Comparison of ENCODE assay signal across 1 cellular context in the genomic region with DNA sequence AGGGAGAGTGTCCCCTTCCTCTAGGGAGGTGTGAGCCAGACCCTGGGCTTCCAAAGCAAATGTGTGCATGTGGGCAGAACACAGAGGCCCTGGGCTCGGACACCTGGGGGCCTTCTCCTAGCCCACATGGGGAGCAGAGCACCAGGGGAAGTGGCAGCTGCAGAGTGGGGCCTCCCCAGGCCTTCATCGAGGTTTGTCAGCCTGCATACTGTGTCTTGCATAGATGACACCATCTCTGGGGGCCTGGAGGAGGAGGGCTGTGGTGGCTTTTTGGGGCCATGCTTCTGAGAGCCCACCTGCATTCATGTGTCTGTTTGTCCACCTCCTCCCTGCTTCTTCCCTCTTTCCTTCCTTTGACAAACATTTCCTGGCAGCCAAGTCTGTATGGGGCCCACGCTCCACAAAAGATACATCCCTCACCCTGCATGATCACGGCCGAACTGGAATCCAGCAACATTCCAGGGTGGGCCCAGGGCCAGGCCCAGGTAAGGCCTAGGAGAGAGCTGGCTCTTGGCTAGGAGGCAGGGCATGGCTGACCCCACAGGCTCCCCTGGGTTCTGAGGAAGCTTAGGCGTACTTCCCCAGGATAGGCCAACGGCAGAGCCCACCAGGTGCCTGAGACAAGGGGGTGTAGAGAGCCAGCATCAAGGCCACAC.
TF ChIP-seq lines count a peak whose summit lies in the region.

No MANE protein-coding gene starts in this region.

TF ChIP-seq in GM12878, 131 proteins besides CTCF, POLR2A, EP300 and RAD21 (continued from another document):
- TF ChIP-seq ATF3 (IDR thresholded peaks at IDR 0.05; ENCODE audit: borderline replicate concordance, extremely low read depth, low read depth, low read length) (no peak), TCF12 (IDR thresholded peaks at IDR 0.05; ENCODE audit: low read depth, low read length) (0 out of 2 replicates have a peak, but pooled peaks have one; percentile 20), MYB (IDR thresholded peaks at IDR 0.05; ENCODE audit: borderline replicate concordance, low read depth, low read length) (no peak), YY1 (IDR thresholded peaks at IDR 0.05; ENCODE audit: low read depth, low read length) (no peak)
- TF ChIP-seq, protein P1, sequence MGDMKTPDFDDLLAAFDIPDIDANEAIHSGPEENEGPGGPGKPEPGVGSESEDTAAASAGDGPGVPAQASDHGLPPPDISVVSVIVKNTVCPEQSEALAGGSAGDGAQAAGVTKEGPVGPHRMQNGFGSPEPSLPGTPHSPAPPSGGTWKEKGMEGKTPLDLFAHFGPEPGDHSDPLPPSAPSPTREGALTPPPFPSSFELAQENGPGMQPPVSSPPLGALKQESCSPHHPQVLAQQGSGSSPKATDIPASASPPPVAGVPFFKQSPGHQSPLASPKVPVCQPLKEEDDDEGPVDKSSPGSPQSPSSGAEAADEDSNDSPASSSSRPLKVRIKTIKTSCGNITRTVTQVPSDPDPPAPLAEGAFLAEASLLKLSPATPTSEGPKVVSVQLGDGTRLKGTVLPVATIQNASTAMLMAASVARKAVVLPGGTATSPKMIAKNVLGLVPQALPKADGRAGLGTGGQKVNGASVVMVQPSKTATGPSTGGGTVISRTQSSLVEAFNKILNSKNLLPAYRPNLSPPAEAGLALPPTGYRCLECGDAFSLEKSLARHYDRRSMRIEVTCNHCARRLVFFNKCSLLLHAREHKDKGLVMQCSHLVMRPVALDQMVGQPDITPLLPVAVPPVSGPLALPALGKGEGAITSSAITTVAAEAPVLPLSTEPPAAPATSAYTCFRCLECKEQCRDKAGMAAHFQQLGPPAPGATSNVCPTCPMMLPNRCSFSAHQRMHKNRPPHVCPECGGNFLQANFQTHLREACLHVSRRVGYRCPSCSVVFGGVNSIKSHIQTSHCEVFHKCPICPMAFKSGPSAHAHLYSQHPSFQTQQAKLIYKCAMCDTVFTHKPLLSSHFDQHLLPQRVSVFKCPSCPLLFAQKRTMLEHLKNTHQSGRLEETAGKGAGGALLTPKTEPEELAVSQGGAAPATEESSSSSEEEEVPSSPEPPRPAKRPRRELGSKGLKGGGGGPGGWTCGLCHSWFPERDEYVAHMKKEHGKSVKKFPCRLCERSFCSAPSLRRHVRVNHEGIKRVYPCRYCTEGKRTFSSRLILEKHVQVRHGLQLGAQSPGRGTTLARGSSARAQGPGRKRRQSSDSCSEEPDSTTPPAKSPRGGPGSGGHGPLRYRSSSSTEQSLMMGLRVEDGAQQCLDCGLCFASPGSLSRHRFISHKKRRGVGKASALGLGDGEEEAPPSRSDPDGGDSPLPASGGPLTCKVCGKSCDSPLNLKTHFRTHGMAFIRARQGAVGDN (IDR thresholded peaks at IDR 0.05): no peak
